38 cellular contexts compared by ENCODE assay signal in the genomic region with DNA sequence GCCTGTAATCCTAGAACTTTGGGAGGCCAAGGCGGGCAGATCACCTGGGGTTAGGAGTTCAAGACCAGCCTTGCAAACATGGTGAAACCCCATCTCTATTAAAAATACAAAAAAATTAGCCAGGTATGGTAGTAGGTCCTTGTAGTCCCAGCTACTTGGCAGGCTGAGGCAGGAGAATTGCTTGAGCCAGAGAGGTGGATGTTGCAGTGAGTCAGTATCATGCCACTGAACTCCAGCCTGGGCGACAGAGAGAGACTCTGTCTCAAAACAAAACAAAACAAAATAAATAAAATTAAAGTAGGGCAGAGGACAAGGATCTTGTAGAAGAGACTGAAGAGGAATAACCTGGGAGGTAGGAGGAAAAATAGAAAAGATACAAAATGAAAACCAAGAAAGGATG. TPM values are rescaled to one million over a fixed set of nuclear protein-coding genes. Genes with fewer than 3 reads are reported as not detected.
"Had no signal": no experiment of that assay in that cellular context is flagged by ENCODE, and none has a peak within 500 bp of the region (broad histone marks: within the 10 kb centered on the region; RNA-seq: fewer than 3 reads in every experiment).

No MANE protein-coding gene starts in this region.

- H3K36me3 ChIP-seq: MG63 had no signal

- H3K9me3 ChIP-seq: MG63 had no signal

- DNase-seq: Karpas-422, Kasumi-1, MG63, MM.1S, MV-4-11, NCI-H1048, NCI-H1092, NCI-H1092 treated with DMSO at 0.1 percent for 48 hours, NCI-H1105, NCI-H1105 treated with DMSO at 0.1 percent for 48 hours, NCI-H1417, NCI-H1417 treated with DMSO at 0.1 percent for 48 hours, NCI-H1436, NCI-H1436 treated with DMSO at 0.1 percent for 48 hours, NCI-H146, NCI-H1694, NCI-H1694 treated with DMSO at 0.1 percent for 48 hours, NCI-H187 treated with DMSO at 0.1 percent for 48 hours, NCI-H1930, NCI-H2029, NCI-H2029 treated with DMSO at 0.1 percent for 48 hours, NCI-H2081, NCI-H2081 treated with DMSO at 0.1 percent for 48 hours, NCI-H2107, NCI-H2171, NCI-H2171 treated with DMSO at 0.1 percent for 48 hours, NCI-H2227 treated with DMSO at 0.1 percent for 48 hours, NCI-H226, NCI-H345, NCI-H446, NCI-H446 treated with DMSO at 0.1 percent for 48 hours, NCI-H510A, NCI-H510A treated with DMSO at 0.1 percent for 48 hours, NCI-H524 had no signal

- H3K4me3 ChIP-seq: MG63 had no signal

- H3K27me3 ChIP-seq: MG63 had no signal

RNA-seq across cellular contexts. Expression of gene GUCY2C, which starts 45.5 kb away (rescaled TPM):
- total RNA-seq: LHCN-M2, M059J, MCF 10A, NCI-H460 had no signal
